12 cellular contexts compared by ENCODE assay signal in the genomic region with DNA sequence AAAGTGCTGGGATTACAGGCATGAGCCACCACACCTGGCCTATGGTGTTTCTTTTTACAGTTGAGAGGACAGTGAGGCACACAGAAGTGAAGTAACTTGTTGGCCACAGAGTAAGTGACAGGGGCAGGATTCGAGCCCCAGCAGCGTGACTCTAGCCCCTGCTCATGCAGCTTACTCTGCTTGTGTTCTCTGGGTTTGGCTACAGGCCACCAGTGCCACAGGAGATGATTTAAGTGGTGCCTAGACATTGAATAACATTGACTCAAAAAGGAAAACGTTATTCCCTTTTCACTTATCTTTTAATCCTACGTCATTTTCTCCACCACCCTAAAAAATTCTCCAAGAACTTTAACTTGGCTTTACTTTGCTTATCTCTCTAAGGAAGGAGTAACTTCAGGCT.
DNase-seq lines count a peak whose midpoint lies in the region; ATAC-seq and TF ChIP-seq lines count a peak whose summit lies in the region.
"Had no signal": no experiment of that assay in that cellular context is flagged by ENCODE, and none has a peak within 500 bp of the region (broad histone marks: within the 10 kb centered on the region; RNA-seq: fewer than 3 reads in every experiment).

No MANE protein-coding gene starts in this region.

- no peak for TF ChIP-seq POLR2A in IMR-90 (IDR thresholded peaks at IDR 0.05; ENCODE audit: low read depth, low read length)

- no peak for TF ChIP-seq RAD21 in IMR-90 (IDR thresholded peaks at IDR 0.05; ENCODE audit: low read length)

- H3K9me1 ChIP-seq in IMR-90 (ENCODE audit: insufficient read depth, low read length): peaks cover 14% of the 10 kb centered on the region; the same call in 1 of the 2 replicates

- TF ChIP-seq CTCF in AG10803 (conservative IDR thresholded peaks at IDR 0.05; ENCODE audit: low read length) (no peak), IMR-90 (conservative IDR thresholded peaks at IDR 0.05; ENCODE audit: low read depth, low read length) (no peak), coronary artery (IDR thresholded peaks at IDR 0.05) (no peak), glutamatergic neuron (IDR thresholded peaks at IDR 0.05; ENCODE audit: partially characterized antibody, unreplicated experiment) (no peak)

- intact Hi-C loops in IMR-90 (cut with micrococcal nuclease): no loop called here

- H4K5ac ChIP-seq in IMR-90 (ENCODE audit: low read depth, low read length) (no peak overlapping the region), mesendoderm (ENCODE audit: low read length) (no peak overlapping the region)

- H3K14ac ChIP-seq in IMR-90 (replicated peaks; ENCODE audit: low read depth, low read length): no peak overlapping the region

- H3K4me1 ChIP-seq in IMR-90 (ENCODE audit: control insufficient read depth, insufficient read depth, low read length): peaks cover 2% of the 10 kb centered on the region; the same call in 1 of the 2 replicates
- peaks cover 2% of the 10 kb centered on the region for H3K4me1 ChIP-seq in mesendoderm (ENCODE audit: control insufficient read depth, low read depth, low read length)

- H3K79me1 ChIP-seq in IMR-90 (ENCODE audit: low read depth in 1 of 2, low read length in 2 of 2) (peaks cover 13 to 21% of the 10 kb centered on the region in 2 experiments; a peak in 3 of 4 replicates), mesendoderm (ENCODE audit: low read length) (no peaks in the 10 kb centered on the region)

- dilution Hi-C loops in IMR-90 (cut with HindIII; ENCODE audit: low sequenced_read_pairs, unreplicated experiment): no loop called here

- H2AFZ ChIP-seq in IMR-90 (replicated peaks; ENCODE audit: low read length, poor library complexity): no peak overlapping the region

- no peak overlapping the region for H3K27ac Mint-ChIP-seq in glutamatergic neuron (ENCODE audit: unreplicated experiment)

- H3K79me2 ChIP-seq in mesendoderm (ENCODE audit: control insufficient read depth, insufficient read depth, low read length): no peaks in the 10 kb centered on the region

- POLR2A ChIA-PET in IMR-90 (lab: Charles Lee; ENCODE audit: unreplicated experiment): no interaction called here

- peaks cover 18% of the 10 kb centered on the region for H3K4me1 Mint-ChIP-seq in glutamatergic neuron (ENCODE audit: low read depth, unreplicated experiment)

- H3K23ac ChIP-seq in IMR-90 (ENCODE audit: low read depth, low read length) (no peak overlapping the region), mesendoderm (ENCODE audit: low read length) (no peak overlapping the region)

- peaks cover 18% of the 10 kb centered on the region; the same call in 1 of the 2 replicates for H4K20me1 ChIP-seq in IMR-90 (ENCODE audit: insufficient read depth, low read length)

- H3K4me2 ChIP-seq in IMR-90 (ENCODE audit: low read depth, low read length): no peak overlapping the region
- no peak overlapping the region for H3K4me2 ChIP-seq in mesendoderm (ENCODE audit: low read length)

- no peak for ATAC-seq in IMR-90 (ENCODE audit: low read depth)
- ATAC-seq in HG03159 (IDR thresholded peaks at IDR 0.05; ENCODE audit: unreplicated experiment): no peak
- no peak for ATAC-seq in HG03520 (IDR thresholded peaks at IDR 0.05; ENCODE audit: unreplicated experiment)
- ATAC-seq: esophagus mucosa had no signal

- H4K8ac ChIP-seq in IMR-90 (ENCODE audit: low read depth in 2 of 2, low read length in 2 of 2): no peak overlapping the region
- no peak overlapping the region for H4K8ac ChIP-seq in mesendoderm (ENCODE audit: low read depth, low read length)

- peak overlapping the region; percentile 39; the same call in 1 of the 2 replicates for H2AK5ac ChIP-seq in IMR-90 (ENCODE audit: low read depth, low read length)
- H2AK5ac ChIP-seq in mesendoderm (ENCODE audit: low read length): no peak overlapping the region

- no peaks in the 10 kb centered on the region for H3K9me3 ChIP-seq in IMR-90 (ENCODE audit: control insufficient read depth, insufficient read depth, low read length)

- H3K36me3 ChIP-seq in IMR-90 (ENCODE audit: control insufficient read depth, insufficient read depth, low read length): no peaks in the 10 kb centered on the region
- H3K36me3 ChIP-seq in mesendoderm (ENCODE audit: control insufficient read depth, insufficient read depth, low read length): no peaks in the 10 kb centered on the region

- no peak overlapping the region for H4K91ac ChIP-seq in IMR-90 (ENCODE audit: insufficient read depth, low read depth, low read length)

- DNase-seq in AG10803 (ENCODE audit: low read depth): peak; percentile 6
- DNase-seq in IMR-90: peak; percentile 22
- DNase-seq in coronary artery (ENCODE audit: low spot score): no peak
- DNase-seq in mesendoderm: peak; percentile 36
- no peak for DNase-seq in glutamatergic neuron
- no peak for DNase-seq in NCI-H82 (lab: John Stamatoyannopoulos, UW)
- DNase-seq: activated CD4-positive, CD25-positive, alpha-beta regulatory T cell; activated naive CD4-positive, alpha-beta T cell treated with anti-CD3 and anti-CD28 coated beads, Interleukin-2, amount 50 U/mL, for 16 hours; occipital lobe had no signal

- no peak overlapping the region for H2AK9ac ChIP-seq in IMR-90 (replicated peaks; ENCODE audit: low read depth, low read length, poor library complexity)

- no peaks in the 10 kb centered on the region for H3K27me3 Mint-ChIP-seq in glutamatergic neuron (ENCODE audit: unreplicated experiment)

- no peak overlapping the region for H3K4me3 ChIP-seq in AG10803 (ENCODE audit: low read length)
- no peak overlapping the region for H3K4me3 ChIP-seq in IMR-90 (ENCODE audit: insufficient read depth, low read depth, low read length)
- peak overlapping the region; percentile 28 for H3K4me3 ChIP-seq in coronary artery
- no peak overlapping the region for H3K4me3 ChIP-seq in mesendoderm (ENCODE audit: low read length)

- no peak overlapping the region for H3K9ac ChIP-seq in IMR-90 (ENCODE audit: low read depth, low read length)
- no peak overlapping the region for H3K9ac ChIP-seq in mesendoderm (ENCODE audit: low read length)

- BruUV-seq in IMR-90 (replicated peaks; lab: Mats Ljungman, UMichigan): no TSS peak

- no peak overlapping the region for H2BK120ac ChIP-seq in IMR-90 (ENCODE audit: low read depth, low read length)
- H2BK120ac ChIP-seq in mesendoderm (ENCODE audit: low read depth, low read length): no peak overlapping the region

- no peak overlapping the region for H3K4me3 Mint-ChIP-seq in glutamatergic neuron (ENCODE audit: unreplicated experiment)

- H3K27ac ChIP-seq in IMR-90 (ENCODE audit: insufficient read depth, low read length): no peak overlapping the region
- peak overlapping the region; percentile 37 to 71 for H3K27ac ChIP-seq in coronary artery
- peak overlapping the region; percentile 38 for H3K27ac ChIP-seq in mesendoderm (ENCODE audit: low read depth, low read length)

- no peaks in the 10 kb centered on the region for H3K9me3 Mint-ChIP-seq in glutamatergic neuron (ENCODE audit: unreplicated experiment)

- 67 to 100% methylated on average over 1 to 2 of the region's 4 CpGs for whole genome bisulfite sequencing in IMR-90 (ENCODE audit: extremely low coverage in 2 of 2, insufficient read length in 1 of 2), 2 experiments
- 100% methylated on average over 2 of the region's 4 CpGs for WGBS in mesendoderm (ENCODE audit: extremely low coverage, insufficient coverage, low lambda C conversion rate)

- H3K4ac ChIP-seq in IMR-90 (ENCODE audit: low read depth, low read length) (no peak overlapping the region), mesendoderm (ENCODE audit: low read depth, low read length) (no peak overlapping the region)

- H3K56ac ChIP-seq in IMR-90 (ENCODE audit: extremely low read depth, insufficient read depth, low read length) (no peak overlapping the region), mesendoderm (ENCODE audit: low read length) (peak overlapping the region; percentile 80)

- no peaks in the 10 kb centered on the region for H3K27me3 ChIP-seq in IMR-90 (ENCODE audit: control insufficient read depth, insufficient read depth, low read length)
- no peaks in the 10 kb centered on the region for H3K27me3 ChIP-seq in mesendoderm (ENCODE audit: insufficient read depth, low read length, poor library complexity)

- H2BK20ac ChIP-seq in IMR-90 (ENCODE audit: low read depth, low read length): no peak overlapping the region

- no peaks in the 10 kb centered on the region for H3K36me3 Mint-ChIP-seq in glutamatergic neuron (ENCODE audit: unreplicated experiment)

- in situ Hi-C loops in IMR-90 (cut with MboI; ENCODE audit: low sequenced_read_pairs): no loop called here

- H2BK15ac ChIP-seq in IMR-90 (ENCODE audit: low read depth, low read length): no peak overlapping the region
- no peak overlapping the region for H2BK15ac ChIP-seq in mesendoderm (replicated peaks; ENCODE audit: low read depth)

- H3K18ac ChIP-seq in IMR-90 (ENCODE audit: low read depth, low read length): no peak overlapping the region
- H3K18ac ChIP-seq in mesendoderm (ENCODE audit: low read length): no peak overlapping the region

- CTCF ChIA-PET in IMR-90 (lab: Yijun Ruan, JAX): no interaction called here

- H2BK5ac ChIP-seq in IMR-90 (ENCODE audit: low read depth, low read length, poor library complexity, severe bottlenecking): no peak overlapping the region
- H2BK5ac ChIP-seq in mesendoderm (ENCODE audit: low read length): peak overlapping the region; percentile 65

TF ChIP-seq in IMR-90, 13 proteins besides CTCF, POLR2A, EP300 and RAD21:
- no peak for TF ChIP-seq BHLHE40 (IDR thresholded peaks at IDR 0.05; ENCODE audit: low read depth, low read length)
- TF ChIP-seq CEBPB (IDR thresholded peaks at IDR 0.05; ENCODE audit: low read depth, low read length): no peak
- TF ChIP-seq, protein P1, sequence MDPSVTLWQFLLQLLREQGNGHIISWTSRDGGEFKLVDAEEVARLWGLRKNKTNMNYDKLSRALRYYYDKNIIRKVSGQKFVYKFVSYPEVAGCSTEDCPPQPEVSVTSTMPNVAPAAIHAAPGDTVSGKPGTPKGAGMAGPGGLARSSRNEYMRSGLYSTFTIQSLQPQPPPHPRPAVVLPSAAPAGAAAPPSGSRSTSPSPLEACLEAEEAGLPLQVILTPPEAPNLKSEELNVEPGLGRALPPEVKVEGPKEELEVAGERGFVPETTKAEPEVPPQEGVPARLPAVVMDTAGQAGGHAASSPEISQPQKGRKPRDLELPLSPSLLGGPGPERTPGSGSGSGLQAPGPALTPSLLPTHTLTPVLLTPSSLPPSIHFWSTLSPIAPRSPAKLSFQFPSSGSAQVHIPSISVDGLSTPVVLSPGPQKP (IDR thresholded peaks at IDR 0.05; ENCODE audit: borderline replicate concordance, low read depth, low read length): no peak
- TF ChIP-seq MAZ (IDR thresholded peaks at IDR 0.05; ENCODE audit: borderline replicate concordance, low read depth, low read length): no peak

Comparison
In these comparisons a context has a peak if more than half of its experiments do, and no peak if none do; other contexts are left out.
1. DNase-seq: peak in AG10803 (single experiment), IMR-90 (single experiment) and mesendoderm (single experiment); none in coronary artery (single experiment), glutamatergic neuron (single experiment) and NCI-H82 (single experiment).